20 cellular contexts compared by ENCODE assay signal in the genomic region with DNA sequence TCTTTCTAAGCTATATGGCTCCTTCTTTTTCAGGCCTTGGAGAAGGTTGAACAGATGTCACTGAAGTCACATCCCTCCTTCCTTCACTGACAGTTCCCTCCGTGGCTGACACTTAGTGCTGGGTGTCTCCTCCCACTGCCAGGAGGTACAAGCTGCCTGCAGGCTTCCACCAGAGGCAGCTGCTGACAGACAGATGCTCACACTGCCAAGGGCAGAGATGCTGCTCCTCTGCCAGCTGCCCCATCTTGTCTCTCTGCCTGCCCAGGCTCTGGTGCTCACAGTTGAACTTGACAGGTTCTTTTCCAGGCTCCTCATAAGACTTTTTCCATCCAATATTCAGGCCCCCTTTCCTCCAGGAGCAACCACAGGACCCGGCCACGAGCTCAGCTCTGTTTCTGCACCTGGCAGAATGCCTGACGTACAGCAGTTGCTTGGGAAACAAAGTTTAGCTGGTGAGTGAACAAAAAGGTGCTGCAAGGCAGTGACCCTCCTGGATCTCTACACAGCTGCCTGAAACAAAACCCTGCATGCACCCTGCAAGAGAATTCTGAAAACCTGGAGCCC.
DNase-seq lines count a peak whose midpoint lies in the region; ATAC-seq and TF ChIP-seq lines count a peak whose summit lies in the region.
"Had no signal": no experiment of that assay in that cellular context is flagged by ENCODE, and none has a peak within 500 bp of the region (broad histone marks: within the 10 kb centered on the region; RNA-seq: fewer than 3 reads in every experiment).

No MANE protein-coding gene starts in this region.

- H3K9me3 Mint-ChIP-seq in brain, result peaks cover 0 to 3% (median 2%) of the 10 kb centered on the region in 5 experiments
- H3K9me3 Mint-ChIP-seq: stimulated activated memory B cell treated with anti-CD40 and anti-IgM and Interleukin-4, amounts not matched to agents 10 μg/mL and 1 μg/mL and 100 μg/mL, for 72 hours had no signal

- peaks cover 38% of the 10 kb centered on the region for H3K4me1 Mint-ChIP-seq in brain
- H3K4me1 Mint-ChIP-seq: activated CD8-positive, alpha-beta memory T cell treated with anti-CD3 and anti-CD28 coated beads, Interleukin-2, amount 10 ng/mL, durations not matched to agents 7 days and 5 days had no signal

- H3K9ac ChIP-seq in parathyroid adenoma, result no peak overlapping the region

- H3K27ac ChIP-seq in parathyroid adenoma, result no peak overlapping the region
- H3K27ac ChIP-seq: 22Rv1, pancreas had no signal

- peaks cover 3% of the 10 kb centered on the region for H3K4me1 ChIP-seq in parathyroid adenoma
- H3K4me1 ChIP-seq: BE2C, pancreas had no signal

- H3K4me3 ChIP-seq in parathyroid adenoma (ENCODE audit: low read depth, low read length), result no peak overlapping the region
- H3K4me3 ChIP-seq: mucosa of descending colon, pancreas had no signal

- H3K4me3 Mint-ChIP-seq in brain, result peak overlapping the region in 1 of 5 experiments; percentile 44
- H3K4me3 Mint-ChIP-seq: activated CD8-positive, alpha-beta memory T cell treated with anti-CD3 and anti-CD28 coated beads, Interleukin-2, amount 10 ng/mL, durations not matched to agents 7 days and 5 days; stimulated activated memory B cell treated with anti-CD40 and anti-IgM and Interleukin-4, amounts not matched to agents 10 μg/mL and 1 μg/mL and 100 μg/mL, for 72 hours had no signal

- ATAC-seq in HG02610 (IDR thresholded peaks at IDR 0.05; ENCODE audit: unreplicated experiment), result no peak
- ATAC-seq: activated CD8-positive, alpha-beta memory T cell treated with anti-CD3 and anti-CD28 coated beads, Interleukin-2, amount 10 ng/mL, durations not matched to agents 7 days and 5 days; mucosa of descending colon; pancreas; stimulated activated memory B cell treated with anti-CD40 and anti-IgM and Interleukin-4, amounts not matched to agents 10 μg/mL and 1 μg/mL and 100 μg/mL, for 72 hours had no signal

- H3K36me3 ChIP-seq in parathyroid adenoma (ENCODE audit: control insufficient read depth, insufficient read depth, low read length), result no peaks in the 10 kb centered on the region
- H3K36me3 ChIP-seq: BE2C, pancreas had no signal

- no peak overlapping the region for H3K4me2 ChIP-seq in parathyroid adenoma (ENCODE audit: low read length)

- H3K27me3 Mint-ChIP-seq in brain, result no peaks in the 10 kb centered on the region

- no peaks in the 10 kb centered on the region for H3K27me3 ChIP-seq in parathyroid adenoma (ENCODE audit: control insufficient read depth, insufficient read depth, low read length)
- H3K27me3 ChIP-seq: BE2C, pancreas had no signal

- no peaks in the 10 kb centered on the region for H3K79me2 ChIP-seq in parathyroid adenoma

- DNase-seq in DMS79 treated with DMSO at 0.1 percent for 48 hours (lab: John Stamatoyannopoulos, UW), result peak; percentile 22
- DNase-seq in DMS79 (lab: John Stamatoyannopoulos, UW), result no peak
- DNase-seq in NCI-H1694 treated with DMSO at 0.1 percent for 48 hours (lab: John Stamatoyannopoulos, UW), result peak; percentile 81
- no peak for DNase-seq in 8988T
- no peak for DNase-seq in HUDEP-2 (lab: John Stamatoyannopoulos, UW; ENCODE audit: unreplicated experiment in 76 of 76)
- DNase-seq: activated CD8-positive, alpha-beta memory T cell treated with anti-CD3 and anti-CD28 coated beads, Interleukin-2, amount 10 ng/mL, durations not matched to agents 7 days and 5 days; activated effector memory CD4-positive, alpha-beta T cell treated with anti-CD3 and anti-CD28 coated beads, Interleukin-2, amount 50 U/mL, for 16 hours; amygdala; BE2C; cerebellar nuclear complex; kidney glomerular epithelial cell; MM.1S; mucosa of descending colon; pancreas; T-helper 9 cell had no signal

- TF ChIP-seq CTCF in brain (conservative IDR thresholded peaks at IDR 0.05) (no peak), parathyroid adenoma (IDR thresholded peaks at IDR 0.05) (no peak)

- H3K27ac Mint-ChIP-seq in brain, result peak overlapping the region; percentile 4 to 95 (median 63)
- H3K27ac Mint-ChIP-seq: activated CD8-positive, alpha-beta memory T cell treated with anti-CD3 and anti-CD28 coated beads, Interleukin-2, amount 10 ng/mL, durations not matched to agents 7 days and 5 days; stimulated activated memory B cell treated with anti-CD40 and anti-IgM and Interleukin-4, amounts not matched to agents 10 μg/mL and 1 μg/mL and 100 μg/mL, for 72 hours had no signal

- H3K9me3 ChIP-seq in parathyroid adenoma (ENCODE audit: control insufficient read depth, low read length), result no peaks in the 10 kb centered on the region
- H3K9me3 ChIP-seq: BE2C, mucosa of descending colon, pancreas had no signal

- no peaks in the 10 kb centered on the region for H3K36me3 Mint-ChIP-seq in brain
- H3K36me3 Mint-ChIP-seq: activated CD8-positive, alpha-beta memory T cell treated with anti-CD3 and anti-CD28 coated beads, Interleukin-2, amount 10 ng/mL, durations not matched to agents 7 days and 5 days; stimulated activated memory B cell treated with anti-CD40 and anti-IgM and Interleukin-4, amounts not matched to agents 10 μg/mL and 1 μg/mL and 100 μg/mL, for 72 hours had no signal

- peak overlapping the region; percentile 64 for H2AFZ ChIP-seq in parathyroid adenoma

Comparison
In these comparisons a context has a peak if more than half of its experiments do, and no peak if none do; other contexts are left out.
1. DNase-seq: peak in DMS79 treated with DMSO at 0.1 percent for 48 hours (single experiment) and NCI-H1694 treated with DMSO at 0.1 percent for 48 hours (single experiment); none in DMS79 (single experiment), 8988T (single experiment) and HUDEP-2 (0 of 76).